8 cellular contexts compared by ENCODE assay signal in genomic region chr7:139133335-139134139, GRCh38. TPM values are rescaled to one million over a fixed set of nuclear protein-coding genes. Genes with fewer than 3 reads are reported as not detected.
DNase-seq lines count a peak whose midpoint lies in the region; ATAC-seq and TF ChIP-seq lines count a peak whose summit lies in the region.

No MANE protein-coding gene starts in this region.

- peak overlapping the region; percentile 85 to 96 (median 90) for H3K4me3 Mint-ChIP-seq in naive thymus-derived CD4-positive, alpha-beta T cell
- H3K4me3 Mint-ChIP-seq in stimulated activated effector memory CD8-positive, alpha-beta T cell treated with anti-CD3 and anti-CD28 coated beads, Interleukin-12 subunit alpha, Interleukin-12 subunit beta, amount 100 ng/mL, for 72 hours = peak overlapping the region; percentile 83

- H3K36me3 ChIP-seq in DND-41 (ENCODE audit: insufficient read depth, low read length) (no peaks in the 10 kb centered on the region), KMS-11 (ENCODE audit: insufficient read depth) (no peaks in the 10 kb centered on the region)
- H3K36me3 ChIP-seq in naive thymus-derived CD4-positive, alpha-beta T cell (ENCODE audit: control insufficient read depth in 2 of 3, insufficient read depth in 3 of 3, low read length in 3 of 3) = no peaks in the 10 kb centered on the region

- CTCF ChIA-PET in naive thymus-derived CD4-positive, alpha-beta T cell (lab: Charles Lee) = interaction anchor here (0.6 to 2.3 kb wide), 7 partner anchors 23 to 395 kb away, joined by 3 to 10 read pairs (median 4); no protein-coding TSS in a partner anchor

- intact Hi-C loops in naive thymus-derived CD4-positive, alpha-beta T cell (cut with micrococcal nuclease) = loop anchor here (1.0 to 10.0 kb wide), 13 partner anchors 14 to 673 kb away; partner anchors contain the start of genes UBN2 (in 2 of the 2), ZC3HAV1 (in 2 of the 2), LUC7L2 (in 1 of the 2) and TRIM24 (in 1 of the 2)

- peaks cover 0 to 4% (median 0%) of the 10 kb centered on the region in 5 donors for H3K36me3 Mint-ChIP-seq in naive thymus-derived CD4-positive, alpha-beta T cell
- no peaks in the 10 kb centered on the region for H3K36me3 Mint-ChIP-seq in stimulated activated effector memory CD8-positive, alpha-beta T cell treated with anti-CD3 and anti-CD28 coated beads, Interleukin-12 subunit alpha, Interleukin-12 subunit beta, amount 100 ng/mL, for 72 hours

- H3K9me3 ChIP-seq in DND-41 (ENCODE audit: insufficient read depth, low read length, severe bottlenecking) = no peaks in the 10 kb centered on the region
- H3K9me3 ChIP-seq in naive thymus-derived CD4-positive, alpha-beta T cell (ENCODE audit: control insufficient read depth in 2 of 3, low read length in 3 of 3) = no peaks in the 10 kb centered on the region

- H3K27ac ChIP-seq in DND-41 (ENCODE audit: low read length) = peak overlapping the region; percentile 70
- peak overlapping the region; percentile 14; the same call in 1 of the 2 replicates for H3K27ac ChIP-seq in KMS-11
- peak overlapping the region; percentile 72 for H3K27ac ChIP-seq in naive thymus-derived CD4-positive, alpha-beta T cell (ENCODE audit: low read depth, low read length)

- H3K9me3 Mint-ChIP-seq in naive thymus-derived CD4-positive, alpha-beta T cell = no peaks in the 10 kb centered on the region
- H3K9me3 Mint-ChIP-seq in stimulated activated effector memory CD8-positive, alpha-beta T cell treated with anti-CD3 and anti-CD28 coated beads, Interleukin-12 subunit alpha, Interleukin-12 subunit beta, amount 100 ng/mL, for 72 hours = no peaks in the 10 kb centered on the region

- H3K4me3 ChIP-seq in DND-41 (ENCODE audit: low read depth in 1 of 2, low read length in 2 of 2) = peak overlapping the region; percentile 52 to 88
- H3K4me3 ChIP-seq in KMS-11 (IDR thresholded peaks at IDR 0.05; ENCODE audit: insufficient read depth, low read depth, low read length) = peak overlapping the region; percentile 73
- H3K4me3 ChIP-seq in fibroblast of mammary gland (ENCODE audit: control insufficient read depth, low read depth, low read length) = peak overlapping the region; percentile 59
- H3K4me3 ChIP-seq in naive thymus-derived CD4-positive, alpha-beta T cell (ENCODE audit: low read length) = peak overlapping the region; percentile 86

- H2AFZ ChIP-seq in DND-41 (ENCODE audit: low read depth, low read length) (peak overlapping the region; percentile 93), KMS-11 (ENCODE audit: low read depth) (peak overlapping the region; percentile 92)

- no peaks in the 10 kb centered on the region for H4K20me1 ChIP-seq in DND-41 (ENCODE audit: insufficient read depth, low read length)
- H4K20me1 ChIP-seq in KMS-11 (ENCODE audit: insufficient read depth) = no peaks in the 10 kb centered on the region

- H3K4me2 ChIP-seq in DND-41 (ENCODE audit: insufficient read depth, low read length) = peak overlapping the region; percentile 91
- peak overlapping the region; percentile 95 for H3K4me2 ChIP-seq in KMS-11

- no peak for TF ChIP-seq CTCF in DND-41 (IDR thresholded peaks at IDR 0.05; ENCODE audit: borderline replicate concordance, extremely low read depth, low read length, poor library complexity, severe bottlenecking)
- TF ChIP-seq CTCF in KMS-11 (conservative IDR thresholded peaks at IDR 0.05; ENCODE audit: low read depth, low read length) = no peak
- no peak for TF ChIP-seq CTCF in fibroblast of mammary gland (conservative IDR thresholded peaks at IDR 0.05; ENCODE audit: control insufficient read depth, insufficient read depth, low read depth, low read length)

- peaks cover 11 to 33% (median 16%) of the 10 kb centered on the region in 7 donors for H3K4me1 Mint-ChIP-seq in naive thymus-derived CD4-positive, alpha-beta T cell
- H3K4me1 Mint-ChIP-seq in stimulated activated effector memory CD8-positive, alpha-beta T cell treated with anti-CD3 and anti-CD28 coated beads, Interleukin-12 subunit alpha, Interleukin-12 subunit beta, amount 100 ng/mL, for 72 hours = peaks cover 15% of the 10 kb centered on the region

- ATAC-seq in DND-41 (ENCODE audit: insufficient read depth, low read depth) (peak; percentile 99), GM21737 (IDR thresholded peaks at IDR 0.05; ENCODE audit: unreplicated experiment) (peak; percentile 98)
- peak; percentile 98 for ATAC-seq in naive thymus-derived CD4-positive, alpha-beta T cell
- peak; percentile 100 for ATAC-seq in stimulated activated effector memory CD8-positive, alpha-beta T cell treated with anti-CD3 and anti-CD28 coated beads, Interleukin-12 subunit alpha, Interleukin-12 subunit beta, amount 100 ng/mL, for 72 hours

- H3K27me3 Mint-ChIP-seq in naive thymus-derived CD4-positive, alpha-beta T cell = peaks cover 0 to 5% (median 0%) of the 10 kb centered on the region in 5 donors

- H3K27me3 ChIP-seq in DND-41 (ENCODE audit: insufficient read depth, low read length, poor library complexity) = no peaks in the 10 kb centered on the region
- H3K27me3 ChIP-seq in KMS-11 (ENCODE audit: insufficient read depth, low read depth) = no peaks in the 10 kb centered on the region
- H3K27me3 ChIP-seq in naive thymus-derived CD4-positive, alpha-beta T cell (ENCODE audit: control insufficient read depth in 2 of 2, insufficient read depth in 2 of 2, low read length in 2 of 2) = no peaks in the 10 kb centered on the region

- H3K79me2 ChIP-seq in DND-41 (ENCODE audit: insufficient read depth, low read length) (peaks cover 5% of the 10 kb centered on the region), KMS-11 (ENCODE audit: insufficient read depth, low read depth) (no peaks in the 10 kb centered on the region)

- DNase-seq in DND-41 (peak; percentile 91), RKO (ENCODE audit: low spot score) (peak; percentile 91), fibroblast of mammary gland (ENCODE audit: low read depth) (peak; percentile 88)
- DNase-seq in activated T-helper 1 cell treated with anti-CD3 and anti-CD28 coated beads, Interleukin-2, amount 50 U/mL, for 16 hours (ENCODE audit: low read depth in 1 of 2, low spot score in 1 of 2) = peak; percentile 76 to 78
- DNase-seq in naive thymus-derived CD4-positive, alpha-beta T cell = peak; percentile 68 to 86 (median 83)
- peak; percentile 84 to 93 for DNase-seq in stimulated activated effector memory CD8-positive, alpha-beta T cell treated with anti-CD3 and anti-CD28 coated beads, Interleukin-12 subunit alpha, Interleukin-12 subunit beta, amount 100 ng/mL, for 72 hours (ENCODE audit: low spot score in 2 of 2)

- POLR2A ChIA-PET in naive thymus-derived CD4-positive, alpha-beta T cell (lab: Charles Lee) = interaction anchor here (0.8 to 2.2 kb wide), 14 partner anchors 12 to 241 kb away, joined by 3 to 8 read pairs (median 4); partner anchors contain the start of genes LUC7L2 and UBN2

- peaks cover 19% of the 10 kb centered on the region for H3K4me1 ChIP-seq in DND-41 (ENCODE audit: insufficient read depth, low read length)
- H3K4me1 ChIP-seq in KMS-11 (ENCODE audit: low read depth, poor library complexity, severe bottlenecking) = peaks cover 24% of the 10 kb centered on the region
- peaks cover 0 to 10% of the 10 kb centered on the region in 2 donors for H3K4me1 ChIP-seq in naive thymus-derived CD4-positive, alpha-beta T cell (ENCODE audit: control insufficient read depth in 2 of 2, insufficient read depth in 2 of 2, low read length in 2 of 2)

- H3K27ac Mint-ChIP-seq in naive thymus-derived CD4-positive, alpha-beta T cell = peak overlapping the region; percentile 76 to 95 (median 85)
- peak overlapping the region; percentile 78 for H3K27ac Mint-ChIP-seq in stimulated activated effector memory CD8-positive, alpha-beta T cell treated with anti-CD3 and anti-CD28 coated beads, Interleukin-12 subunit alpha, Interleukin-12 subunit beta, amount 100 ng/mL, for 72 hours

- peak overlapping the region; percentile 58 for H3K9ac ChIP-seq in DND-41 (ENCODE audit: low read depth, low read length)
- peak overlapping the region; percentile 49 for H3K9ac ChIP-seq in KMS-11

RNA-seq across cellular contexts. Expression of gene ZC3HAV1, which starts 24.0 kb away (rescaled TPM):
- total RNA-seq in naive thymus-derived CD4-positive, alpha-beta T cell = 100 to 1,000 TPM; 129 to 181 (median 152) TPM
- 100 to 1,000 TPM; 165 to 249 TPM for polyA plus RNA-seq in naive thymus-derived CD4-positive, alpha-beta T cell

Comparison
In these comparisons a context has a peak if more than half of its experiments do, and no peak if none do; other contexts are left out.
1. Peak in every context shown above with its lines: DNase-seq, ATAC-seq, H3K4me3 ChIP-seq and H3K27ac ChIP-seq.
2. H3K27ac ChIP-seq: peak in every context shown above with its lines; median percentile 72 in naive thymus-derived CD4-positive, alpha-beta T cell; 70 in DND-41; 14 in KMS-11.